In genomic region chr17:62478424-62478975, GRCh38 we compare ENCODE assay signal across 1 cellular context.
TF ChIP-seq lines count a peak whose summit lies in the region.

Gene TLK2 (plus strand): TSS chr17:62478825. CDS start chr17:62481126, 2,301 bp downstream.

TF ChIP-seq in HepG2, 621 proteins besides CTCF, POLR2A, EP300 and RAD21 (continued from another document):
- TF ChIP-seq PATZ1 (CRISPR knock-in tag; IDR thresholded peaks at IDR 0.05) = peak; percentile 89
- peak; percentile 70 for TF ChIP-seq YEATS4 (CRISPR knock-in tag; IDR thresholded peaks at IDR 0.05; ENCODE audit: borderline replicate concordance)
- peak; percentile 59 for TF ChIP-seq ZMYM4 (CRISPR knock-in tag; IDR thresholded peaks at IDR 0.05)
- TF ChIP-seq ZBTB7B (CRISPR knock-in tag; IDR thresholded peaks at IDR 0.05) = 0 out of 2 replicates have a peak, but pooled peaks have one; percentile 45
- 0 out of 2 replicates have a peak, but pooled peaks have one; percentile 17 for TF ChIP-seq ERF (CRISPR knock-in tag; IDR thresholded peaks at IDR 0.05)
- TF ChIP-seq TAF15 (IDR thresholded peaks at IDR 0.05; ENCODE audit: low read depth, low read length, poor library complexity, severe bottlenecking) = peak; percentile 42
- TF ChIP-seq ZSCAN29 (CRISPR knock-in tag; conservative IDR thresholded peaks at IDR 0.05) = peak; percentile 90; the same call in 1 of the 2 replicates
- TF ChIP-seq POLR2AphosphoS5 (IDR thresholded peaks at IDR 0.05; ENCODE audit: low read depth, low read length) = peak; percentile 35; the same call in 1 of the 2 replicates
- peak; percentile 14 for TF ChIP-seq HNRNPLL (IDR thresholded peaks at IDR 0.05; ENCODE audit: low read depth, low read length, poor library complexity, severe bottlenecking)
- peak; percentile 53 for TF ChIP-seq RBFOX2 (IDR thresholded peaks at IDR 0.05; ENCODE audit: low read depth, low read length)
- TF ChIP-seq ZNF563 (CRISPR knock-in tag; IDR thresholded peaks at IDR 0.05) = peak; percentile 63; the same call in 1 of the 2 replicates
- peak; percentile 53 for TF ChIP-seq SAP130 (CRISPR knock-in tag; IDR thresholded peaks at IDR 0.05; ENCODE audit: low read depth)
- 0 out of 2 replicates have a peak, but pooled peaks have one; percentile 13 for TF ChIP-seq KDM5B (CRISPR knock-in tag; IDR thresholded peaks at IDR 0.05; ENCODE audit: borderline replicate concordance)
- peak; percentile 22; the same call in 1 of the 2 replicates for TF ChIP-seq HOXA3 (CRISPR knock-in tag; IDR thresholded peaks at IDR 0.05)
- TF ChIP-seq TAF1 (CRISPR knock-in tag; IDR thresholded peaks at IDR 0.05) = peak; percentile 31; the same call in 1 of the 2 replicates
- TF ChIP-seq ZNF777 (CRISPR knock-in tag; IDR thresholded peaks at IDR 0.05) = peak; percentile 45; the same call in 1 of the 2 replicates
- TF ChIP-seq YY1 (IDR thresholded peaks at IDR 0.05; ENCODE audit: insufficient read depth, insufficient replicate concordance, low read depth, low read length) = peak; percentile 12
- TF ChIP-seq MAX (IDR thresholded peaks at IDR 0.05) = peak; percentile 71
- peak; percentile 33; the same call in 1 of the 2 replicates for TF ChIP-seq NFYC (CRISPR knock-in tag; IDR thresholded peaks at IDR 0.05)
- 0 out of 2 replicates have a peak, but pooled peaks have one; percentile 15 for TF ChIP-seq ZNF160 (CRISPR knock-in tag; IDR thresholded peaks at IDR 0.05)
- TF ChIP-seq ZBED4 (CRISPR knock-in tag; IDR thresholded peaks at IDR 0.05; ENCODE audit: borderline replicate concordance) = peak; percentile 83
- TF ChIP-seq TFDP1 (CRISPR knock-in tag; IDR thresholded peaks at IDR 0.05; ENCODE audit: borderline replicate concordance) = peak; percentile 48; the same call in 1 of the 2 replicates
- 0 out of 2 replicates have a peak, but pooled peaks have one; percentile 23 for TF ChIP-seq ZBTB10 (CRISPR knock-in tag; IDR thresholded peaks at IDR 0.05; ENCODE audit: borderline replicate concordance)
- TF ChIP-seq PHF20 (CRISPR knock-in tag; IDR thresholded peaks at IDR 0.05) = peak; percentile 65; the same call in 1 of the 2 replicates
- peak; percentile 54 for TF ChIP-seq ZNF574 (CRISPR knock-in tag; IDR thresholded peaks at IDR 0.05)
- TF ChIP-seq GABPB1 (CRISPR knock-in tag; IDR thresholded peaks at IDR 0.05) = peak; percentile 53; the same call in 1 of the 2 replicates
TF ChIP-seq in HepG2: peak in this region for 63; not testable (repeated sequence) for 558.
